22 cellular contexts compared by ENCODE assay signal in the genomic region with DNA sequence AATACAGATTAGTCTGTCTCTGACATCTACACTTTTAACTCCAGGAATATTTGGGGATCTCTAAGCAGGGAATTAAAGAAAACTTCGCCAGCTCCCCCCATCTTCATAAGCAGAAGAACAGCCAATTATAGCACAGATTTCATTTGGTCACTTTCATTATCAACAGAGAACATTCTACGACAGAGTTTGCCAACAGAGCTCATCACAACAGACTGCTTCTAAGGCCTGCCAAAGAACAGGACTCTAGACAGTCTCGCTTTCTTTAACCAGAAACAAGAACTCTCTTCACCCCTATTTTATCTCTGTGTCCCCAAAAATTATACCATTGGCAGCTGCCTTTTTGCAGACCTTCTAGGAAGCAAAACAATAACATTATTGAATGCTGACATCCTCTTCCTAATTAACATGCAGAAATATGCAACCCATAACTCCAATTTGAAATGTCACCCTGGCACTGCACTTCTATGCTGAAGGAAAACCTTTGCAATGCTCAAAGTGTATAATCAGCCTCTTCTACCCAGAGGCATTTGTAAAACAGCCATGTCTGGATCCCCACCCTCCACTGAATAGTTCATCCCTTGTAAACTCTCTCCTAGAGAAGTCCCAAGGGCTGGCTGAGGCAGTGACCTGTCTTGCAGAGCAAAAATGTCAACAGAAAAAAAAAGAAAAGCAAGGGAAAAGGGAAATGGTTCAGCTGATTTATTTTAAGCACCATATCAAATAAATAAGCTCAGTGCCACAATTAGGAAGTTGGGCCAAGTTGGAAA.
A peak's percentile ranks its signal among the peaks of the same experiment; 100 is the strongest.
DNase-seq lines count a peak whose midpoint lies in the region; ATAC-seq, FAIRE-seq and TF ChIP-seq lines count a peak whose summit lies in the region.
"Had no signal": no experiment of that assay in that cellular context is flagged by ENCODE, and none has a peak within 500 bp of the region (broad histone marks: within the 10 kb centered on the region; RNA-seq: fewer than 3 reads in every experiment).

No MANE protein-coding gene starts in this region.

- TF ChIP-seq RAD21 in K562 (CRISPR knock-in tag; conservative IDR thresholded peaks at IDR 0.05 in 1 of 2, IDR thresholded peaks at IDR 0.05 in 1 of 2) = no peak

- ATAC-seq in K562 (no peak), left cardiac atrium (peak; percentile 63 to 67), sciatic nerve (peak; percentile 34), body of pancreas (no peak)
- ATAC-seq: activated CD8-positive, alpha-beta T cell treated with anti-CD3 and anti-CD28 coated beads, Interleukin-2, amount 10 ng/mL, durations not matched to agents 7 days and 5 days; activated naive CD4-positive, alpha-beta T cell treated with anti-CD3 and anti-CD28 coated beads, Interleukin-2, amount 50 U/mL, for 72 hours; natural killer cell; stimulated activated memory B cell treated with anti-CD40 and anti-IgM and Interleukin-4, amounts not matched to agents 10 μg/mL and 1 μg/mL and 100 μg/mL, for 72 hours; upper lobe of right lung had no signal

- no peaks in the 10 kb centered on the region for H3K27me3 ChIP-seq in BLaER1 treated with 17β-estradiol and CSF1 and Interleukin-3, amounts not matched to agents 10 nM and 100 nM
- no peaks in the 10 kb centered on the region for H3K27me3 ChIP-seq in K562 (ENCODE audit: control insufficient read depth in 2 of 2, insufficient read depth in 2 of 2, low read length in 2 of 2)
- no peaks in the 10 kb centered on the region for H3K27me3 ChIP-seq in body of pancreas
- no peaks in the 10 kb centered on the region for H3K27me3 ChIP-seq in testis
- H3K27me3 ChIP-seq: SJCRH30, upper lobe of right lung had no signal

- TF ChIP-seq POLR2A in K562 (conservative IDR thresholded peaks at IDR 0.05) (no peak), body of pancreas (IDR thresholded peaks at IDR 0.05) (no peak), testis (IDR thresholded peaks at IDR 0.05) (no peak)

- BruUV-seq in K562 (replicated peaks; lab: Mats Ljungman, UMichigan) = no TSS peak

- no peaks in the 10 kb centered on the region for H4K20me1 ChIP-seq in BLaER1 treated with 17β-estradiol and CSF1 and Interleukin-3, amounts not matched to agents 10 nM and 100 nM
- H4K20me1 ChIP-seq in K562 (replicated peaks; ENCODE audit: control insufficient read depth, insufficient read depth, low read length) = no peaks in the 10 kb centered on the region

- intact Hi-C loops in K562 (cut with micrococcal nuclease) (no loop called here), left cardiac atrium (cut with DNase I) (no loop called here), sciatic nerve (cut with DNase I) (no loop called here), body of pancreas (cut with DNase I) (no loop called here), testis (cut with DNase I; ENCODE audit: low total_unique reads) (no loop called here)

- H3K27ac ChIP-seq in BLaER1 treated with 17β-estradiol and CSF1 and Interleukin-3, amounts not matched to agents 10 nM and 100 nM = no peak overlapping the region
- no peak overlapping the region for H3K27ac ChIP-seq in K562 (ENCODE audit: extremely low read depth, low read depth, low read length)
- no peak overlapping the region for H3K27ac ChIP-seq in body of pancreas
- no peak overlapping the region for H3K27ac ChIP-seq in testis
- H3K27ac ChIP-seq: SJCRH30, upper lobe of right lung had no signal

- TF ChIP-seq CTCF in K562 (IDR thresholded peaks at IDR 0.05 in 2 of 3, conservative IDR thresholded peaks at IDR 0.05 in 1 of 3; ENCODE audit: insufficient read depth in 2 of 3, low read depth in 1 of 3, low read length in 3 of 3) (no peak), body of pancreas (IDR thresholded peaks at IDR 0.05) (no peak), testis (IDR thresholded peaks at IDR 0.05) (no peak)

- in situ Hi-C loops in K562 (cut with MboI) (no loop called here), KBM-7 (cut with MboI; ENCODE audit: low pct_unique_long_range_greater_than_20kb, low sequenced_read_pairs) (no loop called here)

- H3K9ac ChIP-seq in BLaER1 treated with 17β-estradiol and CSF1 and Interleukin-3, amounts not matched to agents 10 nM and 100 nM = no peak overlapping the region; a peak in 1 of 22 replicates
- no peak overlapping the region for H3K9ac ChIP-seq in K562 (ENCODE audit: insufficient read depth in 1 of 2, low read depth in 2 of 2, low read length in 2 of 2)

- H3K79me2 ChIP-seq in K562 (ENCODE audit: control insufficient read depth, insufficient read depth, low read length) = peaks cover 44% of the 10 kb centered on the region; the same call in 2 of the 3 replicates

- DNase-seq in K562 (ENCODE audit: extremely low read depth in 1 of 4, low spot score in 3 of 4) = no peak
- no peak for DNase-seq in left cardiac atrium
- DNase-seq in sciatic nerve (ENCODE audit: low spot score) = no peak
- DNase-seq in body of pancreas = no peak
- DNase-seq in KBM-7 = no peak
- DNase-seq in testis = no peak
- no peak for DNase-seq in NCI-H69 (lab: John Stamatoyannopoulos, UW)
- DNase-seq: activated CD4-positive, CD25-positive, alpha-beta regulatory T cell; activated CD8-positive, alpha-beta T cell treated with anti-CD3 and anti-CD28 coated beads, Interleukin-2, amount 10 ng/mL, durations not matched to agents 7 days and 5 days; activated T-cell treated with anti-CD3 and anti-CD28 coated beads, Interleukin-2, amount 50 U/mL, for 48 hours; CD4-positive, alpha-beta memory T cell; dermis blood vessel endothelial cell; mammary epithelial cell; natural killer cell; NCI-H2029 treated with DMSO at 0.1 percent for 48 hours; NCI-H510A treated with DMSO at 0.1 percent for 48 hours; SJCRH30; stimulated activated CD4-positive, alpha-beta T cell treated with anti-CD3 and anti-CD28 coated beads, Interleukin-15, amount 100 ng/mL, for 24 hours; upper lobe of right lung had no signal

- peak; percentile 29 for FAIRE-seq in K562 (lab: Jason Lieb, UNC)

- H2AFZ ChIP-seq in K562 (ENCODE audit: low read depth, low read length) = no peak overlapping the region

- H3K4me3 ChIP-seq in BLaER1 treated with 17β-estradiol and CSF1 and Interleukin-3, amounts not matched to agents 10 nM and 100 nM = no peak overlapping the region
- H3K4me3 ChIP-seq in K562 (no peak overlapping the region), body of pancreas (no peak overlapping the region), testis (no peak overlapping the region)
- H3K4me3 ChIP-seq: SJCRH30, upper lobe of right lung had no signal

- no peaks in the 10 kb centered on the region for H3K9me1 ChIP-seq in K562 (ENCODE audit: control insufficient read depth, insufficient read depth, low read length)

- CTCF ChIA-PET in K562 (lab: Yijun Ruan, JAX; ENCODE audit: low intra/inter-chr PET ratio) = no interaction called here

- 33% methylated on average over 3 of the region's 3 CpGs for WGBS in K562 (ENCODE audit: insufficient coverage, low coverage, missing lambda C conversion rate)
- 64 to 65% methylated on average over 3 of the region's 3 CpGs for WGBS in body of pancreas, 2 donors
- 59 to 60% methylated on average over 3 of the region's 3 CpGs for WGBS in testis, 2 donors

- POLR2A ChIA-PET in K562 (lab: Yijun Ruan, JAX) = interaction anchor here (0.9 to 1.2 kb wide), 3 partner anchors 10 to 198 kb away, joined by 3 read pairs; no protein-coding TSS in a partner anchor

- peaks cover 0 to 4% (median 0%) of the 10 kb centered on the region in 11 experiments; a peak in 2 of 22 replicates for H3K36me3 ChIP-seq in BLaER1 treated with 17β-estradiol and CSF1 and Interleukin-3, amounts not matched to agents 10 nM and 100 nM
- H3K36me3 ChIP-seq in K562 (ENCODE audit: control insufficient read depth, insufficient read depth, low read length) (peaks cover 11% of the 10 kb centered on the region; the same call in 1 of the 3 replicates), body of pancreas (replicated peaks in 1 of 2; ENCODE audit: insufficient read depth in 1 of 2, low read depth in 2 of 2) (no peaks in the 10 kb centered on the region), testis (ENCODE audit: low read depth, missing control alignments) (no peaks in the 10 kb centered on the region)
- H3K36me3 ChIP-seq: SJCRH30, upper lobe of right lung had no signal

- peak overlapping the region; percentile 28 to 74 (median 55); a peak in 21 of 22 replicates for H3K4me2 ChIP-seq in BLaER1 treated with 17β-estradiol and CSF1 and Interleukin-3, amounts not matched to agents 10 nM and 100 nM
- no peak overlapping the region for H3K4me2 ChIP-seq in K562 (ENCODE audit: insufficient read depth, low read length)

- no peak for TF ChIP-seq EP300 in K562 (IDR thresholded peaks at IDR 0.05; ENCODE audit: low read length)

- H3K4me1 ChIP-seq in BLaER1 treated with 17β-estradiol and CSF1 and Interleukin-3, amounts not matched to agents 10 nM and 100 nM = peaks cover 38 to 50% (median 41%) of the 10 kb centered on the region in 10 experiments
- H3K4me1 ChIP-seq in K562 (replicated peaks in 1 of 2; ENCODE audit: control insufficient read depth in 2 of 2, insufficient read depth in 2 of 2, low read length in 2 of 2) (peaks cover 0 to 11% of the 10 kb centered on the region in 2 experiments; a peak in 3 of 5 replicates), body of pancreas (peaks cover 41% of the 10 kb centered on the region), testis (peaks cover 4% of the 10 kb centered on the region)
- H3K4me1 ChIP-seq: SJCRH30 had no signal

- H3K9me3 ChIP-seq in BLaER1 treated with 17β-estradiol and CSF1 and Interleukin-3, amounts not matched to agents 10 nM and 100 nM (replicated peaks in 1 of 11) = peaks cover 0 to 35% (median 8%) of the 10 kb centered on the region in 11 experiments; a peak in 13 of 22 replicates
- H3K9me3 ChIP-seq in K562 (replicated peaks; ENCODE audit: control insufficient read depth, insufficient read depth, low read depth, low read length) (no peaks in the 10 kb centered on the region), body of pancreas (no peaks in the 10 kb centered on the region), testis (no peaks in the 10 kb centered on the region)
- H3K9me3 ChIP-seq: SJCRH30, upper lobe of right lung had no signal

Comparison
In these comparisons a context has a peak if more than half of its experiments do, and no peak if none do; other contexts are left out.
1. ATAC-seq: peak in left cardiac atrium (2 of 2) and sciatic nerve (single experiment); none in K562 (single experiment) and body of pancreas (single experiment).